26 cellular contexts compared by ENCODE assay signal in the genomic region with DNA sequence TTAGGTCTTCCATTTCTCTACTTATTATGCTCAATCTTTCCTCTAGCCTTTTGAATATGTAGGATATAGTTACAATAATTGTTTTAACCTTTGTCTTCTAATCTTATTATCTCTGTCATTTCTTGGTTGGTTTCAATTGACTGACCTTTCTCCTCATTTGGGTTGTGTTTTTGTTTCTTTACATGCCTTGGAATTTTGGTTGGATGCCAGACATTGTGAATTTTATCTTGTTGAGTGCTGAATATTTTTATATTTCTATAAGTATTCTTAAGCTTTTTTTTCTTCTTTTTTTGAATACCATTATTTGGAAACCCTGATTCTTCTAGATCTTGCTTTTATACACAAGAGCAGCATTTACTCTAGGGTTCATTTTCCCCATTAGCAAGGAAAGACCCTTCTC. TPM values are rescaled to one million over a fixed set of nuclear protein-coding genes. Genes with fewer than 3 reads are reported as not detected.
A peak's percentile ranks its signal among the peaks of the same experiment; 100 is the strongest.
DNase-seq lines count a peak whose midpoint lies in the region; ATAC-seq, FAIRE-seq and TF ChIP-seq lines count a peak whose summit lies in the region.
"Had no signal": no experiment of that assay in that cellular context is flagged by ENCODE, and none has a peak within 500 bp of the region (broad histone marks: within the 10 kb centered on the region; RNA-seq: fewer than 3 reads in every experiment).

No MANE protein-coding gene starts in this region.

- no peak for DNase-seq in IMR-90
- DNase-seq in adipocyte (ENCODE audit: low read depth) = peak; percentile 60
- peak; percentile 63 for DNase-seq in endothelial cell of umbilical vein (ENCODE audit: low read depth, low spot score)
- DNase-seq in fibroblast of the aortic adventitia (ENCODE audit: low read depth) = peak; percentile 58
- DNase-seq in mesenchymal stem cell = no peak
- DNase-seq in G401 (ENCODE audit: low spot score) = no peak
- no peak for DNase-seq in NCI-H526 treated with DMSO at 0.1 percent for 48 hours (lab: John Stamatoyannopoulos, UW)
- DNase-seq: 8988T; ACHN; AML-193; BE2C; CD4-positive, alpha-beta T cell; CD8-positive, alpha-beta memory T cell; DMS 273 treated with DMSO at 0.1 percent for 48 hours; DMS79; GM23248; H7; HCEC 1CT had no signal

- H3K18ac ChIP-seq in IMR-90 (ENCODE audit: low read depth, low read length) (no peak overlapping the region), mesenchymal stem cell (ENCODE audit: low read depth in 1 of 2, low read length in 2 of 2) (no peak overlapping the region)

- no peaks in the 10 kb centered on the region; the same call in 1 of the 2 replicates for H3K9me1 ChIP-seq in IMR-90 (ENCODE audit: insufficient read depth, low read length)
- no peaks in the 10 kb centered on the region for H3K9me1 ChIP-seq in endothelial cell of umbilical vein (replicated peaks; ENCODE audit: control insufficient read depth, extremely low read depth, insufficient read depth, low read length)

- H3K4me3 ChIP-seq in IMR-90 (ENCODE audit: insufficient read depth, low read depth, low read length) = no peak overlapping the region
- H3K4me3 ChIP-seq in adipocyte (ENCODE audit: low read length) = no peak overlapping the region
- no peak overlapping the region for H3K4me3 ChIP-seq in endothelial cell of umbilical vein (replicated peaks in 1 of 3; ENCODE audit: insufficient read depth in 1 of 3, low read depth in 1 of 3, low read length in 3 of 3)
- no peak overlapping the region for H3K4me3 ChIP-seq in fibroblast of the aortic adventitia (ENCODE audit: low read depth, low read length)
- H3K4me3 ChIP-seq in mesenchymal stem cell (ENCODE audit: insufficient read depth in 1 of 2, low read depth in 1 of 2, low read length in 2 of 2) = no peak overlapping the region
- H3K4me3 ChIP-seq: A549; BLaER1 treated with 17β-estradiol and CSF1 and Interleukin-3, amounts not matched to agents 10 nM and 100 nM; GM23248 had no signal

- H2AK5ac ChIP-seq in IMR-90 (ENCODE audit: low read depth, low read length) (peak overlapping the region; percentile 59; the same call in 1 of the 2 replicates), mesenchymal stem cell (ENCODE audit: low read length, severe bottlenecking) (no peak overlapping the region)

- H3K4ac ChIP-seq in IMR-90 (ENCODE audit: low read depth, low read length) (0 out of 2 replicates have a peak overlapping the region, but pooled peaks have one; percentile 2), mesenchymal stem cell (ENCODE audit: low read depth in 1 of 2, low read length in 2 of 2) (no peak overlapping the region)

- peak overlapping the region; percentile 5; the same call in 1 of the 2 replicates for H2BK20ac ChIP-seq in IMR-90 (ENCODE audit: low read depth, low read length)

- POLR2A ChIA-PET in IMR-90 (lab: Charles Lee; ENCODE audit: unreplicated experiment) = no interaction called here
- POLR2A ChIA-PET in endothelial cell of umbilical vein (lab: Charles Lee) = no interaction called here

- H4K20me1 ChIP-seq in IMR-90 (ENCODE audit: insufficient read depth, low read length) (no peaks in the 10 kb centered on the region), endothelial cell of umbilical vein (replicated peaks; ENCODE audit: control insufficient read depth, extremely low read depth, insufficient read depth, low read length) (no peaks in the 10 kb centered on the region)
- H4K20me1 ChIP-seq: BLaER1 treated with 17β-estradiol and CSF1 and Interleukin-3, amounts not matched to agents 10 nM and 100 nM had no signal

- H3K36me3 ChIP-seq in IMR-90 (ENCODE audit: control insufficient read depth, insufficient read depth, low read length) (no peaks in the 10 kb centered on the region), adipocyte (ENCODE audit: control insufficient read depth, insufficient read depth, low read length, severe bottlenecking) (no peaks in the 10 kb centered on the region), endothelial cell of umbilical vein (ENCODE audit: control insufficient read depth in 2 of 2, extremely low read depth in 1 of 2, insufficient read depth in 2 of 2, low read length in 2 of 2) (no peaks in the 10 kb centered on the region), mesenchymal stem cell (ENCODE audit: control insufficient read depth in 1 of 2, insufficient read depth in 2 of 2, low read depth in 1 of 2, low read length in 2 of 2) (no peaks in the 10 kb centered on the region)
- H3K36me3 ChIP-seq: BE2C; BLaER1 treated with 17β-estradiol and CSF1 and Interleukin-3, amounts not matched to agents 10 nM and 100 nM had no signal

- no peaks in the 10 kb centered on the region for H3K79me2 ChIP-seq in endothelial cell of umbilical vein (ENCODE audit: control insufficient read depth, insufficient read depth, low read length)

- in situ Hi-C loops in IMR-90 (cut with MboI; ENCODE audit: low sequenced_read_pairs) = no loop called here
- in situ Hi-C loops in G401 (cut with HindIII; ENCODE audit: low sequenced_read_pairs) = no loop called here

- no peaks in the 10 kb centered on the region for H3K27me3 ChIP-seq in IMR-90 (ENCODE audit: control insufficient read depth, insufficient read depth, low read length)
- H3K27me3 ChIP-seq in adipocyte (replicated peaks; ENCODE audit: control insufficient read depth, insufficient read depth, low read length) = no peaks in the 10 kb centered on the region
- peaks cover 9 to 19% of the 10 kb centered on the region in 2 experiments for H3K27me3 ChIP-seq in endothelial cell of umbilical vein (ENCODE audit: control insufficient read depth in 2 of 2, insufficient read depth in 2 of 2, low read length in 2 of 2)
- no peaks in the 10 kb centered on the region for H3K27me3 ChIP-seq in mesenchymal stem cell (ENCODE audit: control insufficient read depth in 1 of 2, insufficient read depth in 1 of 2, low read length in 2 of 2)
- H3K27me3 ChIP-seq: BE2C; BLaER1 treated with 17β-estradiol and CSF1 and Interleukin-3, amounts not matched to agents 10 nM and 100 nM had no signal

- no peak overlapping the region for H2AK9ac ChIP-seq in IMR-90 (replicated peaks; ENCODE audit: low read depth, low read length, poor library complexity)

- H2BK12ac ChIP-seq in mesenchymal stem cell (ENCODE audit: low read length in 2 of 2) = no peak overlapping the region

- no peak overlapping the region for H3K4me2 ChIP-seq in IMR-90 (ENCODE audit: low read depth, low read length)
- H3K4me2 ChIP-seq in endothelial cell of umbilical vein (ENCODE audit: insufficient read depth, low read length) = no peak overlapping the region
- H3K4me2 ChIP-seq in mesenchymal stem cell (ENCODE audit: low read length, poor library complexity, severe bottlenecking) = no peak overlapping the region
- H3K4me2 ChIP-seq: A549; BLaER1 treated with 17β-estradiol and CSF1 and Interleukin-3, amounts not matched to agents 10 nM and 100 nM had no signal

- H2BK120ac ChIP-seq in IMR-90 (ENCODE audit: low read depth, low read length) = no peak overlapping the region
- no peak overlapping the region for H2BK120ac ChIP-seq in mesenchymal stem cell (ENCODE audit: low read depth, low read length)

- ATAC-seq in IMR-90 (ENCODE audit: low read depth) = no peak
- ATAC-seq: A549 had no signal

- H4K5ac ChIP-seq in IMR-90 (ENCODE audit: low read depth, low read length) = peak overlapping the region; percentile 12; the same call in 1 of the 2 replicates

- H3K27ac ChIP-seq in IMR-90 (ENCODE audit: insufficient read depth, low read length) (no peak overlapping the region), endothelial cell of umbilical vein (ENCODE audit: insufficient read depth, low read depth, low read length) (no peak overlapping the region), mesenchymal stem cell (ENCODE audit: low read length, poor library complexity, severe bottlenecking) (no peak overlapping the region)
- H3K27ac ChIP-seq: A549; BLaER1 treated with 17β-estradiol and CSF1 and Interleukin-3, amounts not matched to agents 10 nM and 100 nM; GM23248 had no signal

- no peak for FAIRE-seq in endothelial cell of umbilical vein (lab: Jason Lieb, UNC)
- FAIRE-seq: A549, D721Med, G401.6, GM12892, GM19239, H1 had no signal

- CTCF ChIA-PET in IMR-90 (lab: Yijun Ruan, JAX) = no interaction called here
- CTCF ChIA-PET in endothelial cell of umbilical vein (lab: Charles Lee) = interaction anchor here (0.7 kb wide), 1 partner anchor 74 kb away, joined by 3 read pairs; no protein-coding TSS in a partner anchor

- no peak for TF ChIP-seq RAD21 in IMR-90 (IDR thresholded peaks at IDR 0.05; ENCODE audit: low read length)

- no peak overlapping the region for H3K56ac ChIP-seq in IMR-90 (ENCODE audit: extremely low read depth, insufficient read depth, low read length)

- BruUV-seq in IMR-90 (replicated peaks; lab: Mats Ljungman, UMichigan) (no TSS peak), endothelial cell of umbilical vein (replicated peaks; lab: Mats Ljungman, UMichigan) (no TSS peak)

- H3K9ac ChIP-seq in IMR-90 (ENCODE audit: low read depth, low read length) (no peak overlapping the region), adipocyte (ENCODE audit: low read length) (no peak overlapping the region), endothelial cell of umbilical vein (replicated peaks; ENCODE audit: extremely low read depth, insufficient read depth, low read length) (no peak overlapping the region), mesenchymal stem cell (ENCODE audit: low read length) (no peak overlapping the region)
- H3K9ac ChIP-seq: BLaER1 treated with 17β-estradiol and CSF1 and Interleukin-3, amounts not matched to agents 10 nM and 100 nM; GM23248 had no signal

- H2BK15ac ChIP-seq in IMR-90 (ENCODE audit: low read depth, low read length) (0 out of 3 replicates have a peak overlapping the region, but pooled peaks have one; percentile 24), mesenchymal stem cell (ENCODE audit: low read depth, poor library complexity, severe bottlenecking) (no peak overlapping the region)

- no peak overlapping the region for H4K8ac ChIP-seq in IMR-90 (ENCODE audit: low read depth in 2 of 2, low read length in 2 of 2)
- H4K8ac ChIP-seq in mesenchymal stem cell (ENCODE audit: low read length) = no peak overlapping the region

- no peak for TF ChIP-seq CTCF in IMR-90 (conservative IDR thresholded peaks at IDR 0.05; ENCODE audit: low read depth, low read length)
- TF ChIP-seq CTCF in endothelial cell of umbilical vein (IDR thresholded peaks at IDR 0.05; ENCODE audit: extremely low read depth in 1 of 2, insufficient read depth in 1 of 2, low read depth in 1 of 2, low read length in 2 of 2) = no peak
- no peak for TF ChIP-seq CTCF in fibroblast of the aortic adventitia (IDR thresholded peaks at IDR 0.05; ENCODE audit: insufficient read depth, low read length)

- dilution Hi-C loops in IMR-90 (cut with HindIII; ENCODE audit: low sequenced_read_pairs, unreplicated experiment) (no loop called here), endothelial cell of umbilical vein (cut with MboI; ENCODE audit: extremely low pct_ligation_motif_present, low sequenced_read_pairs) (no loop called here)

- H2AFZ ChIP-seq in IMR-90 (replicated peaks; ENCODE audit: low read length, poor library complexity) = no peak overlapping the region
- H2AFZ ChIP-seq in endothelial cell of umbilical vein (ENCODE audit: low read depth, low read length) = no peak overlapping the region
- no peak overlapping the region for H2AFZ ChIP-seq in mesenchymal stem cell (ENCODE audit: low read depth, low read length)
- H2AFZ ChIP-seq: GM23248 had no signal

- H3K79me1 ChIP-seq in IMR-90 (ENCODE audit: low read depth in 1 of 2, low read length in 2 of 2) (no peaks in the 10 kb centered on the region), mesenchymal stem cell (replicated peaks; ENCODE audit: low read length, poor library complexity, severe bottlenecking) (no peaks in the 10 kb centered on the region)

- H3K14ac ChIP-seq in IMR-90 (replicated peaks; ENCODE audit: low read depth, low read length) (no peak overlapping the region), mesenchymal stem cell (ENCODE audit: low read length in 2 of 2) (no peak overlapping the region)

- H3K4me1 ChIP-seq in IMR-90 (ENCODE audit: control insufficient read depth, insufficient read depth, low read length) = peaks cover 17% of the 10 kb centered on the region
- peaks cover 30% of the 10 kb centered on the region for H3K4me1 ChIP-seq in adipocyte (ENCODE audit: control insufficient read depth, insufficient read depth, low read length)
- H3K4me1 ChIP-seq in endothelial cell of umbilical vein (ENCODE audit: control insufficient read depth, extremely low read depth, insufficient read depth, low read length) = no peaks in the 10 kb centered on the region
- peaks cover 2% of the 10 kb centered on the region for H3K4me1 ChIP-seq in mesenchymal stem cell (ENCODE audit: control insufficient read depth, insufficient read depth, low read depth, low read length)
- H3K4me1 ChIP-seq: BLaER1 treated with 17β-estradiol and CSF1 and Interleukin-3, amounts not matched to agents 10 nM and 100 nM had no signal

- H3K23ac ChIP-seq in IMR-90 (ENCODE audit: low read depth, low read length) = no peak overlapping the region
- H3K23ac ChIP-seq in mesenchymal stem cell (ENCODE audit: low read length in 2 of 2) = no peak overlapping the region

- intact Hi-C loops in IMR-90 (cut with micrococcal nuclease) = no loop called here
- intact Hi-C loops in endothelial cell of umbilical vein (cut with micrococcal nuclease) = no loop called here

- TF ChIP-seq POLR2A in IMR-90 (IDR thresholded peaks at IDR 0.05; ENCODE audit: low read depth, low read length) = no peak
- no peak for TF ChIP-seq POLR2A in endothelial cell of umbilical vein (IDR thresholded peaks at IDR 0.05; ENCODE audit: low read depth, low read length)

- 0 out of 2 replicates have a peak, but pooled peaks cover 3% of the 10 kb centered on the region for H3K9me3 ChIP-seq in IMR-90 (ENCODE audit: control insufficient read depth, insufficient read depth, low read length)
- H3K9me3 ChIP-seq in adipocyte (ENCODE audit: control insufficient read depth, low read length) = peaks cover 14% of the 10 kb centered on the region
- H3K9me3 ChIP-seq in endothelial cell of umbilical vein (replicated peaks; ENCODE audit: control insufficient read depth, insufficient read depth, low read length) = no peaks in the 10 kb centered on the region
- H3K9me3 ChIP-seq in mesenchymal stem cell (ENCODE audit: control insufficient read depth, low read length) = peaks cover 9% of the 10 kb centered on the region
- H3K9me3 ChIP-seq: BE2C had no signal

- H2BK5ac ChIP-seq in IMR-90 (ENCODE audit: low read depth, low read length, poor library complexity, severe bottlenecking) (no peak overlapping the region), mesenchymal stem cell (ENCODE audit: low read depth, low read length, poor library complexity, severe bottlenecking) (no peak overlapping the region)

- H4K91ac ChIP-seq in IMR-90 (ENCODE audit: insufficient read depth, low read depth, low read length) = no peak overlapping the region
- H4K91ac ChIP-seq in mesenchymal stem cell (ENCODE audit: low read length) = no peak overlapping the region

RNA-seq across cellular contexts. Expression of a gene that starts 30.7 kb away (rescaled TPM):
- total RNA-seq in IMR-90 (2012; rRNA removed) (not detected in 2 replicates), endothelial cell of umbilical vein (not detected in 2 replicates), fibroblast of the aortic adventitia (ENCODE audit: low replicate concordance) (not detected in 2 replicates)
- polyA plus RNA-seq in IMR-90 (2012; rRNA removed) (not detected in 2 replicates), endothelial cell of umbilical vein (not detected in 2 replicates)
- polyA plus RNA-seq in IMR-90 (2012; cell fraction: cytosol; rRNA removed) = not detected in 2 replicates
- not detected in 2 replicates for polyA plus RNA-seq in IMR-90 (2012; cell fraction: nucleus; rRNA removed; ENCODE audit: low replicate concordance)
- not detected in 2 replicates for polyA plus RNA-seq in endothelial cell of umbilical vein (2011; cell fraction: cytosol; rRNA removed)
- not detected in 2 replicates for polyA plus RNA-seq in endothelial cell of umbilical vein (2011; cell fraction: nucleus; rRNA removed)
- polyA plus RNA-seq in endothelial cell of umbilical vein (2012) = not detected in 2 replicates
- polyA minus RNA-seq in endothelial cell of umbilical vein = not detected in 2 replicates
- not detected for polyA minus RNA-seq in endothelial cell of umbilical vein (2011; cell fraction: cytosol; rRNA and poly(A)+ RNA removed)
- not detected in 2 replicates for polyA minus RNA-seq in endothelial cell of umbilical vein (2011; cell fraction: nucleus; rRNA and poly(A)+ RNA removed)
- not detected for polyA plus RNA-seq in mesenchymal stem cell (2013, experiment 1 of 2)
- not detected for polyA plus RNA-seq in mesenchymal stem cell (2013, experiment 2 of 2)
- total RNA-seq in G401 (2014; rRNA removed; shearing (Covaris generic)) = not detected in 2 replicates
- total RNA-seq: CD4-positive, alpha-beta T cell; CD8-positive, alpha-beta memory T cell; GM23248; H1; H7 had no signal
- polyA plus RNA-seq: A549; CD14-positive monocyte; CD8-positive, alpha-beta memory T cell; GM23248; H1 had no signal

Comparison
In these comparisons a context has a peak if more than half of its experiments do, and no peak if none do; other contexts are left out.
1. DNase-seq: peak in adipocyte (single experiment), endothelial cell of umbilical vein (single experiment) and fibroblast of the aortic adventitia (single experiment); none in IMR-90 (single experiment), mesenchymal stem cell (single experiment), G401 (single experiment) and NCI-H526 treated with DMSO at 0.1 percent for 48 hours (single experiment).